8 cellular contexts compared by ENCODE assay signal in the genomic region with DNA sequence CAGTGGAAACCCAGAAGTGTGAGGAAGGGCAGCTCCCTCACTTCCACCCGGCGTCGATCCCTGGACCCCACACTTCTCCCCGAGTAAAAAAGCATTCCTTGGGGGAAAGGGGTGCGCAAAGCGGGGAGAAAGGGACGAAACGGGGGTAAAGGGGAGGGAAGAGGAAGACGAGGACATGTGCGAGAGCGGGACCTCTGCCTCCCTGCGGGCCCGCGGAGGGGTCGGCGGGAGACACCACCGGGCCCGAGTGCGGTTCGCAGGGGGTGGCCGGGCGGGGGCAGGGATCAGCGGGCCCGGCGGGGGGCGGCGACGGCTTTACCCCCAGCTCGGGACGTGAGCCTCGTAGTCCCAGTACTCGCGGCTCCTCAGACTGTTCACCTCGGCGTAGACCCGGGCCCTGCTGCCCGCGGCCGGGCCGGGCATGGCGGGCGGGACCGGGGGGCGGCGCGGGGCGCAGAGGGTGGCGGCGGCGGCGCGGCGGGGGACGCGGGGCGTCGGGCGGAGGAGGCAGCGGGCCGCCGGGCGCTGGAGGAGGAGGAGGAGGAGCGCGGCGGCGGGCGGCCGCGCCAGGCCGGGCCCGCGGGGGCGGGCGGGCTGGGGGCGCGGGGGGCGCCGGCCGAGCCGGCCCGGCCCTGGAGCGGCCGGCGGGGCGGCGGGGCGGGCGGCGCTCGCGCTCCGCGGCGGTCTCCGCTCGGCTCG. TPM values are rescaled to one million over a fixed set of nuclear protein-coding genes. Genes with fewer than 3 reads are reported as not detected.
A peak's percentile ranks its signal among the peaks of the same experiment; 100 is the strongest.
DNase-seq lines count a peak whose midpoint lies in the region; ATAC-seq, FAIRE-seq and TF ChIP-seq lines count a peak whose summit lies in the region.

No MANE protein-coding gene starts in this region.

- no peaks in the 10 kb centered on the region for H3K27me3 ChIP-seq in right cardiac atrium (ENCODE audit: control insufficient read depth, insufficient read depth)
- H3K27me3 ChIP-seq in skeletal muscle tissue (ENCODE audit: control insufficient read depth in 3 of 3, insufficient read depth in 3 of 3, low read length in 3 of 3) = no peaks in the 10 kb centered on the region

- no peak for TF ChIP-seq POLR2A in A549 (IDR thresholded peaks at IDR 0.05; ENCODE audit: low read length)

- CTCF ChIA-PET in A549 (lab: Yijun Ruan, JAX) = interaction anchor here (1.1 to 1.5 kb wide), 6 partner anchors 9 to 60 kb away, joined by 3 to 5 read pairs (median 4); no protein-coding TSS in a partner anchor

- H3K9me3 Mint-ChIP-seq in activated T-cell treated with anti-CD3 and anti-CD28 coated beads, Interleukin-2, amount 50 U/mL, for 72 hours = no peaks in the 10 kb centered on the region

- TF ChIP-seq EP300 in A549 (IDR thresholded peaks at IDR 0.05) = no peak

- H3K4me1 ChIP-seq in A549 (peaks cover 12% of the 10 kb centered on the region), right cardiac atrium (ENCODE audit: control insufficient read depth, insufficient read depth, low read length) (peaks cover 6% of the 10 kb centered on the region), skeletal muscle tissue (ENCODE audit: control insufficient read depth in 3 of 3, insufficient read depth in 3 of 3, low read length in 3 of 3) (peaks cover 11 to 19% (median 13%) of the 10 kb centered on the region in 3 donors)

- peaks cover 44% of the 10 kb centered on the region for H3K4me1 Mint-ChIP-seq in activated T-cell treated with anti-CD3 and anti-CD28 coated beads, Interleukin-2, amount 50 U/mL, for 72 hours (ENCODE audit: low read depth)

- H3K4me2 ChIP-seq in A549 = peak overlapping the region; percentile 75

- ATAC-seq in A549 = peak; percentile 18 to 22; a peak in 3 of 6 replicates
- peak; percentile 20 for ATAC-seq in GM18867 (IDR thresholded peaks at IDR 0.05; ENCODE audit: unreplicated experiment)
- peak; percentile 24 for ATAC-seq in HG03196 (IDR thresholded peaks at IDR 0.05; ENCODE audit: unreplicated experiment)
- ATAC-seq in activated T-cell treated with anti-CD3 and anti-CD28 coated beads, Interleukin-2, amount 50 U/mL, for 72 hours (replicated peaks in 1 of 2) = peak; percentile 38 to 61
- peak; percentile 19 to 22 for ATAC-seq in right cardiac atrium

- peak overlapping the region; percentile 90 for H3K4me3 Mint-ChIP-seq in activated T-cell treated with anti-CD3 and anti-CD28 coated beads, Interleukin-2, amount 50 U/mL, for 72 hours

- peak overlapping the region; percentile 78 to 97 for H3K27ac ChIP-seq in A549
- no peak overlapping the region for H3K27ac ChIP-seq in right cardiac atrium (ENCODE audit: low read length)
- H3K27ac ChIP-seq in skeletal muscle tissue (ENCODE audit: low read depth, low read length) = no peak overlapping the region

- no peak for TF ChIP-seq CTCF in A549 (IDR thresholded peaks at IDR 0.05)

- DNase-seq in A549 (ENCODE audit: low read depth in 1 of 2, low spot score in 1 of 2) = no peak
- DNase-seq in activated T-cell treated with anti-CD3 and anti-CD28 coated beads, Interleukin-2, amount 50 U/mL, for 72 hours = peak; percentile 25 to 36
- peak in 2 of 3 donors; percentile 52 to 54 for DNase-seq in right cardiac atrium
- no peak for DNase-seq in NCI-H2196 (lab: John Stamatoyannopoulos, UW; ENCODE audit: unreplicated experiment)
- no peak for DNase-seq in NCI-H2107 (lab: John Stamatoyannopoulos, UW)

- H3K36me3 Mint-ChIP-seq in activated T-cell treated with anti-CD3 and anti-CD28 coated beads, Interleukin-2, amount 50 U/mL, for 72 hours (ENCODE audit: insufficient read depth in 2 of 2) = peaks cover 4 to 19% of the 10 kb centered on the region in 2 donors

- TF ChIP-seq RAD21 in A549 (conservative IDR thresholded peaks at IDR 0.05 in 1 of 2, IDR thresholded peaks at IDR 0.05 in 1 of 2) = no peak

- peaks cover 8 to 19% (median 12%) of the 10 kb centered on the region in 3 donors for H3K36me3 ChIP-seq in skeletal muscle tissue (ENCODE audit: control insufficient read depth in 3 of 3, insufficient read depth in 3 of 3, low read length in 3 of 3)

- intact Hi-C loops in right cardiac atrium (cut with DNase I) = loop anchor here in 1 of 4 donors (10.0 kb wide), 1 partner anchor 173 kb away; a partner anchor contains a TSS

- H3K9me3 ChIP-seq in A549 (no peaks in the 10 kb centered on the region), right cardiac atrium (ENCODE audit: control insufficient read depth, low read length) (no peaks in the 10 kb centered on the region), skeletal muscle tissue (ENCODE audit: control insufficient read depth in 3 of 3, low read length in 3 of 3) (no peaks in the 10 kb centered on the region)

- WGBS in A549 (ENCODE audit: missing lambda C conversion rate) = 6% methylated on average over 20 of the region's 97 CpGs
- WGBS in right cardiac atrium = under 1% methylated on average over 79 of the region's 97 CpGs

- peak overlapping the region; percentile 83 for H3K27ac Mint-ChIP-seq in activated T-cell treated with anti-CD3 and anti-CD28 coated beads, Interleukin-2, amount 50 U/mL, for 72 hours

- POLR2A ChIA-PET in A549 (lab: Yijun Ruan, JAX) = interaction anchor here (0.8 to 1.3 kb wide), 2 partner anchors 52 to 68 kb away, joined by 3 read pairs; a partner anchor contains a TSS

- no peak for FAIRE-seq in A549 (lab: Jason Lieb, UNC)

- H3K4me3 ChIP-seq in A549 = peak overlapping the region; percentile 95
- peak overlapping the region; percentile 100 for H3K4me3 ChIP-seq in right cardiac atrium (ENCODE audit: low read length)
- H3K4me3 ChIP-seq in skeletal muscle tissue (ENCODE audit: low read length in 3 of 3) = peak overlapping the region; percentile 80 to 88 (median 85)

- H3K27me3 Mint-ChIP-seq in activated T-cell treated with anti-CD3 and anti-CD28 coated beads, Interleukin-2, amount 50 U/mL, for 72 hours (ENCODE audit: low read depth) = peaks cover 26% of the 10 kb centered on the region

- peak overlapping the region; percentile 82 to 88 (median 86) for H3K9ac ChIP-seq in skeletal muscle tissue (ENCODE audit: low read depth in 1 of 3, low read length in 3 of 3)

TF ChIP-seq in A549, 52 proteins besides CTCF, POLR2A, EP300 and RAD21 (continues in another document):
- TF ChIP-seq NPAS2 (CRISPR knock-in tag; IDR thresholded peaks at IDR 0.05; ENCODE audit: borderline replicate concordance) = no peak
- TF ChIP-seq EHF (CRISPR knock-in tag; IDR thresholded peaks at IDR 0.05) = no peak
- no peak for TF ChIP-seq TP53 (CRISPR knock-in tag; IDR thresholded peaks at IDR 0.05)
- no peak for TF ChIP-seq RCOR1 (IDR thresholded peaks at IDR 0.05; ENCODE audit: low read depth, low read length)
- TF ChIP-seq NR3C1 (IDR thresholded peaks at IDR 0.05) = no peak
- TF ChIP-seq RNF2 (IDR thresholded peaks at IDR 0.05; ENCODE audit: borderline replicate concordance, low read depth) = no peak
- TF ChIP-seq, protein P1, sequence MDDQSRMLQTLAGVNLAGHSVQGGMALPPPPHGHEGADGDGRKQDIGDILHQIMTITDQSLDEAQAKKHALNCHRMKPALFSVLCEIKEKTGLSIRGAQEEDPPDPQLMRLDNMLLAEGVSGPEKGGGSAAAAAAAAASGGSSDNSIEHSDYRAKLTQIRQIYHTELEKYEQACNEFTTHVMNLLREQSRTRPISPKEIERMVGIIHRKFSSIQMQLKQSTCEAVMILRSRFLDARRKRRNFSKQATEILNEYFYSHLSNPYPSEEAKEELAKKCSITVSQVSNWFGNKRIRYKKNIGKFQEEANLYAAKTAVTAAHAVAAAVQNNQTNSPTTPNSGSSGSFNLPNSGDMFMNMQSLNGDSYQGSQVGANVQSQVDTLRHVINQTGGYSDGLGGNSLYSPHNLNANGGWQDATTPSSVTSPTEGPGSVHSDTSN (IDR thresholded peaks at IDR 0.05) = no peak
- no peak for TF ChIP-seq ZFP36 (IDR thresholded peaks at IDR 0.05; ENCODE audit: borderline replicate concordance, partially characterized antibody)
- TF ChIP-seq RFX5 (IDR thresholded peaks at IDR 0.05) = no peak
- no peak for TF ChIP-seq FOSL2 (IDR thresholded peaks at IDR 0.05)
- TF ChIP-seq FOSL2 (CRISPR knock-in tag; IDR thresholded peaks at IDR 0.05) = no peak
- no peak for TF ChIP-seq ESRRA (IDR thresholded peaks at IDR 0.05; ENCODE audit: borderline replicate concordance, low read length)
- TF ChIP-seq, protein P2, sequence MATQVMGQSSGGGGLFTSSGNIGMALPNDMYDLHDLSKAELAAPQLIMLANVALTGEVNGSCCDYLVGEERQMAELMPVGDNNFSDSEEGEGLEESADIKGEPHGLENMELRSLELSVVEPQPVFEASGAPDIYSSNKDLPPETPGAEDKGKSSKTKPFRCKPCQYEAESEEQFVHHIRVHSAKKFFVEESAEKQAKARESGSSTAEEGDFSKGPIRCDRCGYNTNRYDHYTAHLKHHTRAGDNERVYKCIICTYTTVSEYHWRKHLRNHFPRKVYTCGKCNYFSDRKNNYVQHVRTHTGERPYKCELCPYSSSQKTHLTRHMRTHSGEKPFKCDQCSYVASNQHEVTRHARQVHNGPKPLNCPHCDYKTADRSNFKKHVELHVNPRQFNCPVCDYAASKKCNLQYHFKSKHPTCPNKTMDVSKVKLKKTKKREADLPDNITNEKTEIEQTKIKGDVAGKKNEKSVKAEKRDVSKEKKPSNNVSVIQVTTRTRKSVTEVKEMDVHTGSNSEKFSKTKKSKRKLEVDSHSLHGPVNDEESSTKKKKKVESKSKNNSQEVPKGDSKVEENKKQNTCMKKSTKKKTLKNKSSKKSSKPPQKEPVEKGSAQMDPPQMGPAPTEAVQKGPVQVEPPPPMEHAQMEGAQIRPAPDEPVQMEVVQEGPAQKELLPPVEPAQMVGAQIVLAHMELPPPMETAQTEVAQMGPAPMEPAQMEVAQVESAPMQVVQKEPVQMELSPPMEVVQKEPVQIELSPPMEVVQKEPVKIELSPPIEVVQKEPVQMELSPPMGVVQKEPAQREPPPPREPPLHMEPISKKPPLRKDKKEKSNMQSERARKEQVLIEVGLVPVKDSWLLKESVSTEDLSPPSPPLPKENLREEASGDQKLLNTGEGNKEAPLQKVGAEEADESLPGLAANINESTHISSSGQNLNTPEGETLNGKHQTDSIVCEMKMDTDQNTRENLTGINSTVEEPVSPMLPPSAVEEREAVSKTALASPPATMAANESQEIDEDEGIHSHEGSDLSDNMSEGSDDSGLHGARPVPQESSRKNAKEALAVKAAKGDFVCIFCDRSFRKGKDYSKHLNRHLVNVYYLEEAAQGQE (IDR thresholded peaks at IDR 0.05) = no peak
- TF ChIP-seq GATA3 (IDR thresholded peaks at IDR 0.05; ENCODE audit: borderline replicate concordance) = no peak
- TF ChIP-seq PHF8 (IDR thresholded peaks at IDR 0.05; ENCODE audit: borderline replicate concordance, low read depth) = no peak

RNA-seq across cellular contexts. Expression of a gene that starts 0.4 kb away (rescaled TPM):
- polyA plus RNA-seq in A549 (2011; rRNA removed) (47.6 and 64.3 TPM in 2 replicates), A549 (2017; fragmentation: RNase III; extraction: RNeasy Plus Mini Kit Qiagen cat#74134 plus additional on column Dnase treatment) (42.5 to 44.3 TPM (median 44.0 TPM) in 3 replicates), right cardiac atrium (20.6 TPM)
- polyA plus RNA-seq in A549 (2012; cell fraction: cytosol; rRNA removed) = 25.7 and 26.5 TPM in 2 replicates
- 14.6 and 21.9 TPM in 2 replicates for polyA plus RNA-seq in A549 (2012; cell fraction: nucleus; rRNA removed)
- 97.5 and 100.0 TPM in 2 replicates for polyA minus RNA-seq in A549 (2011; rRNA and poly(A)+ RNA removed)
- total RNA-seq in activated T-cell treated with anti-CD3 and anti-CD28 coated beads, Interleukin-2, amount 50 U/mL, for 72 hours = 100 to 1,000 TPM; 121 to 133 TPM
- total RNA-seq in right cardiac atrium (10 to 100 TPM; 28.7 to 36.7 (median 34.1) TPM), skeletal muscle tissue (53.2 TPM)

Comparison
In these comparisons a context has a peak if more than half of its experiments do, and no peak if none do; other contexts are left out.
1. DNase-seq: peak in activated T-cell treated with anti-CD3 and anti-CD28 coated beads, Interleukin-2, amount 50 U/mL, for 72 hours (2 of 2) and right cardiac atrium (2 of 3); none in A549 (0 of 2), NCI-H2196 (single experiment) and NCI-H2107 (single experiment).
2. H3K27ac ChIP-seq: peak in A549 (2 of 2); none in right cardiac atrium (single experiment) and skeletal muscle tissue (single experiment).
3. Peak in every context shown above with its lines, with median percentiles within 50 percentile points of each other: ATAC-seq and H3K4me3 ChIP-seq.